Comparison of ENCODE assay signal across 9 cellular contexts in genomic region chr12:6965714-6966113, GRCh38. TPM values are rescaled to one million over a fixed set of nuclear protein-coding genes. Genes with fewer than 3 reads are reported as not detected.
DNase-seq lines count a peak whose midpoint lies in the region; ATAC-seq and TF ChIP-seq lines count a peak whose summit lies in the region.
"Had no signal": no experiment of that assay in that cellular context is flagged by ENCODE, and none has a peak within 500 bp of the region (broad histone marks: within the 10 kb centered on the region; RNA-seq: fewer than 3 reads in every experiment).

No MANE protein-coding gene starts in this region.

- H2BK5ac ChIP-seq in H9 (ENCODE audit: insufficient read length, low read length) = no peak overlapping the region

- peaks cover 45 to 61% of the 10 kb centered on the region in 2 experiments for H3K4me1 Mint-ChIP-seq in H9
- H3K4me1 Mint-ChIP-seq in nephron = peaks cover 36% of the 10 kb centered on the region

- no CpG with 5 or more reads among the region's 4 CpGs for WGBS in H9 (ENCODE audit: extremely low coverage, insufficient read length, low lambda C conversion rate)
- 61 to 74% (median 70%) methylated on average over 4 of the region's 4 CpGs for WGBS in adrenal gland, 4 donors

- no peaks in the 10 kb centered on the region for H3K27me3 Mint-ChIP-seq in H9 (ENCODE audit: low read depth)
- H3K27me3 Mint-ChIP-seq in nephron (ENCODE audit: low read depth) = no peaks in the 10 kb centered on the region

- no peak overlapping the region for H3K9ac ChIP-seq in H9 (ENCODE audit: extremely low read depth, insufficient read length, low read length)

- TF ChIP-seq CTCF in C4-2B (conservative IDR thresholded peaks at IDR 0.05) (no peak), H9 (conservative IDR thresholded peaks at IDR 0.05) (no peak), adrenal gland (IDR thresholded peaks at IDR 0.05) (no peak), nephron (IDR thresholded peaks at IDR 0.05; ENCODE audit: unreplicated experiment in 3 of 3) (no peak)

- no peak overlapping the region for H2AK5ac ChIP-seq in H9 (ENCODE audit: insufficient read length, low read length)

- H2BK120ac ChIP-seq in H9 (ENCODE audit: low read depth, low read length, poor library complexity, severe bottlenecking) = no peak overlapping the region

- H3K27me3 ChIP-seq in H9 (ENCODE audit: insufficient read depth, low read length) (no peaks in the 10 kb centered on the region), adrenal gland (no peaks in the 10 kb centered on the region), SJCRH30 (no peaks in the 10 kb centered on the region)

- peaks cover 7% of the 10 kb centered on the region for H3K79me1 ChIP-seq in H9 (ENCODE audit: insufficient read depth, low read depth, low read length, poor library complexity, severe bottlenecking)

- no peak overlapping the region for H2AFZ ChIP-seq in H9 (ENCODE audit: low read length)

- H3K9me3 ChIP-seq in H9 (ENCODE audit: control insufficient read depth, low read depth, low read length) (no peaks in the 10 kb centered on the region), adrenal gland (replicated peaks in 1 of 3) (no peaks in the 10 kb centered on the region), SJCRH30 (replicated peaks) (no peaks in the 10 kb centered on the region)

- peaks cover 2% of the 10 kb centered on the region for H4K20me1 ChIP-seq in H9 (ENCODE audit: control insufficient read depth, insufficient read depth, insufficient read length)

- H4K91ac ChIP-seq in H9 (ENCODE audit: insufficient read length, low read depth, low read length) = no peak overlapping the region

- H3K4me2 ChIP-seq in H9 (ENCODE audit: insufficient read depth, insufficient read length, low read length) = no peak overlapping the region

- peak overlapping the region in 2 of 3 experiments; percentile 92; a peak in 3 of 7 replicates for H3K27ac Mint-ChIP-seq in H9
- peak overlapping the region in 2 of 3 experiments; percentile 68 to 82 for H3K27ac Mint-ChIP-seq in nephron

- no peak overlapping the region for H4K8ac ChIP-seq in H9 (replicated peaks; ENCODE audit: insufficient read length, low read depth, low read length)

- H3K36me3 Mint-ChIP-seq in H9 (ENCODE audit: insufficient read depth in 1 of 3, low read depth in 3 of 3) = peaks cover 39 to 59% (median 46%) of the 10 kb centered on the region in 3 experiments
- peaks cover 30% of the 10 kb centered on the region for H3K36me3 Mint-ChIP-seq in nephron (ENCODE audit: low read depth)

- TF ChIP-seq POLR2A in adrenal gland (IDR thresholded peaks at IDR 0.05) = no peak

- peaks cover 0 to 35% of the 10 kb centered on the region in 2 donors for H3K36me3 ChIP-seq in adrenal gland (replicated peaks in 1 of 2)
- peaks cover 46% of the 10 kb centered on the region for H3K36me3 ChIP-seq in SJCRH30

- H3K4ac ChIP-seq in H9 (ENCODE audit: low read depth, low read length) = no peak overlapping the region

- no peak for ATAC-seq in HG03025 (IDR thresholded peaks at IDR 0.05; ENCODE audit: low FRiP score, unreplicated experiment)

- no peak overlapping the region for H3K14ac ChIP-seq in H9 (ENCODE audit: insufficient read depth, low read length)

- H3K27ac ChIP-seq in C4-2B (peak overlapping the region; percentile 99), H9 (ENCODE audit: insufficient read length, low read depth, low read length) (no peak overlapping the region), adrenal gland (peak overlapping the region; percentile 70 to 93 (median 86)), SJCRH30 (no peak overlapping the region)

- no peak overlapping the region for H3K23ac ChIP-seq in H9 (ENCODE audit: insufficient read length, low read depth, low read length)

- H3K4me3 Mint-ChIP-seq in H9 (peak overlapping the region; percentile 1 to 39; a peak in 3 of 5 replicates), nephron (peak overlapping the region in 2 of 3 experiments; percentile 48 to 65)

- H3K79me2 ChIP-seq in H9 (ENCODE audit: insufficient read depth, low read length) = peaks cover 9% of the 10 kb centered on the region; the same call in 1 of the 2 replicates

- no peak overlapping the region for H2BK20ac ChIP-seq in H9 (ENCODE audit: low read depth, low read length, poor library complexity, severe bottlenecking)

- no peak overlapping the region for H3K56ac ChIP-seq in H9 (ENCODE audit: insufficient read length, low read depth, low read length)

- no peak overlapping the region for H3K18ac ChIP-seq in H9 (ENCODE audit: insufficient read length, low read depth, low read length)

- H3K9me3 Mint-ChIP-seq in H9 (no peaks in the 10 kb centered on the region; a peak in 2 of 5 replicates), nephron (no peaks in the 10 kb centered on the region)

- peaks cover 6% of the 10 kb centered on the region; the same call in 1 of the 2 replicates for H3K4me1 ChIP-seq in H9 (ENCODE audit: insufficient read depth, low read length)
- H3K4me1 ChIP-seq in adrenal gland (replicated peaks in 1 of 2) = peaks cover 36 to 39% of the 10 kb centered on the region in 2 donors
- H3K4me1 ChIP-seq in SJCRH30 = peaks cover 14% of the 10 kb centered on the region; the same call in 1 of the 2 replicates

- peaks cover 20% of the 10 kb centered on the region for H3K23me2 ChIP-seq in H9 (ENCODE audit: insufficient read length, low read depth, low read length, poor library complexity, severe bottlenecking)

- no peak overlapping the region for H2BK12ac ChIP-seq in H9 (ENCODE audit: insufficient read length, low read depth, low read length)

- no peak for DNase-seq in H9
- DNase-seq in adrenal gland = no peak
- DNase-seq in SJCRH30 = no peak
- DNase-seq in HuH-7 (ENCODE audit: low spot score) = no peak
- DNase-seq in NCI-H1105 (lab: John Stamatoyannopoulos, UW) = no peak

- no peak overlapping the region for H4K5ac ChIP-seq in H9 (ENCODE audit: insufficient read length, low read depth, low read length)

- no peak overlapping the region for H3K4me3 ChIP-seq in adrenal gland
- no peak overlapping the region for H3K4me3 ChIP-seq in SJCRH30

- H3T11ph ChIP-seq in H9 (ENCODE audit: low read length) = no peak overlapping the region

- intact Hi-C loops in adrenal gland (cut with DNase I) = loop anchor here in 1 of 2 donors (10.0 kb wide), 1 partner anchor 149 kb away; no protein-coding TSS in a partner anchor

- H2BK15ac ChIP-seq in H9 (ENCODE audit: low read depth, low read length) = no peak overlapping the region

RNA-seq across cellular contexts. Expression of gene PHB2, which starts 4.8 kb away (rescaled TPM):
- total RNA-seq in H9 (2021) (370 and 383 TPM in 2 replicates), adrenal gland (100 to 1,000 TPM; 158 to 344 (median 227) TPM)
- polyA plus RNA-seq in adrenal gland = 100 to 1,000 TPM; 128 to 222 (median 131) TPM
- total RNA-seq in SJCRH30 (2014; rRNA removed; shearing (Covaris generic)) = 310 and 322 TPM in 2 replicates

RNA-seq across cellular contexts. Expression of gene EMG1, which starts 5.0 kb away (rescaled TPM):
- total RNA-seq in H9 (2021) (62.7 and 67.4 TPM in 2 replicates), adrenal gland (10 to 100 TPM; 21.9 to 54.4 (median 39.2) TPM)
- polyA plus RNA-seq in adrenal gland = 10 to 100 TPM; 14.2 to 43.1 (median 15.6) TPM
- 54.9 and 57.7 TPM in 2 replicates for total RNA-seq in SJCRH30 (2014; rRNA removed; shearing (Covaris generic))

RNA-seq across cellular contexts. Expression of gene PTPN6, which starts 14.6 kb away (rescaled TPM):
- total RNA-seq in H9 (2021) = 18.2 and 19.8 TPM in 2 replicates
- total RNA-seq in adrenal gland = 10 to 100 TPM; 24.5 to 86.2 (median 63.5) TPM
- polyA plus RNA-seq in adrenal gland = 100 to 1,000 TPM in 2 of 3 donors, 10 to 100 TPM in 1; 36.2 to 204 (median 127) TPM
- 0.18 and 0.38 TPM in 2 replicates for total RNA-seq in SJCRH30 (2014; rRNA removed; shearing (Covaris generic))

RNA-seq across cellular contexts. Expression of gene C12orf57, which starts 21.9 kb away (rescaled TPM):
- total RNA-seq in H9 (2021) = 195 TPM in 2 replicates
- 100 to 1,000 TPM; 152 to 505 (median 289) TPM for total RNA-seq in adrenal gland
- 100 to 1,000 TPM in 2 of 3 donors, 10 to 100 TPM in 1; 58.4 to 335 (median 271) TPM for polyA plus RNA-seq in adrenal gland
- 193 and 245 TPM in 2 replicates for total RNA-seq in SJCRH30 (2014; rRNA removed; shearing (Covaris generic))

RNA-seq across cellular contexts. Expression of gene RNU7-1, which starts 22.1 kb away (rescaled TPM):
- total RNA-seq in H9 (2021) (not detected in 2 replicates), adrenal gland (not detected)
- polyA plus RNA-seq in adrenal gland = not detected
- total RNA-seq in SJCRH30 (2014; rRNA removed; shearing (Covaris generic)) = not detected in 2 replicates
- total RNA-seq: glomerular endothelial cell had no signal

Comparison
In these comparisons a context has a peak if more than half of its experiments do, and no peak if none do; other contexts are left out.
1. H3K27ac ChIP-seq: peak in C4-2B (single experiment) and adrenal gland (5 of 5); none in H9 (single experiment) and SJCRH30 (single experiment).
2. RNA of gene PTPN6, which starts 14.6 kb away (total RNA-seq): 24.5 to 86.2 TPM in adrenal gland and 18.2 to 19.8 TPM in H9; 0.18 to 0.38 TPM in SJCRH30; every median in the first group is over 10 times any median in the second.